In genomic region chr17:75853410-75853809, GRCh38 we compare ENCODE assay signal across 12 cellular contexts. TPM values are rescaled to one million over a fixed set of nuclear protein-coding genes. Genes with fewer than 3 reads are reported as not detected.
DNase-seq lines count a peak whose midpoint lies in the region; ATAC-seq, FAIRE-seq and TF ChIP-seq lines count a peak whose summit lies in the region.
"Had no signal": no experiment of that assay in that cellular context is flagged by ENCODE, and none has a peak within 500 bp of the region (broad histone marks: within the 10 kb centered on the region; RNA-seq: fewer than 3 reads in every experiment).

No MANE protein-coding gene starts in this region.

- H3K4me1 Mint-ChIP-seq in activated CD4-positive, alpha-beta memory T cell treated with anti-CD3 and anti-CD28 coated beads for 36 hours (ENCODE audit: low read depth): peaks cover 28% of the 10 kb centered on the region
- H3K4me1 Mint-ChIP-seq in activated CD4-positive, alpha-beta memory T cell treated with anti-CD3 and anti-CD28 coated beads, Interleukin-2, amount 10 ng/mL, durations not matched to agents 7 days and 5 days: peaks cover 38% of the 10 kb centered on the region
- H3K4me1 Mint-ChIP-seq in astrocyte (ENCODE audit: low read depth, unreplicated experiment): peaks cover 8% of the 10 kb centered on the region

- H3K9me3 Mint-ChIP-seq in activated CD4-positive, alpha-beta memory T cell treated with anti-CD3 and anti-CD28 coated beads for 36 hours: no peaks in the 10 kb centered on the region
- no peaks in the 10 kb centered on the region for H3K9me3 Mint-ChIP-seq in activated CD4-positive, alpha-beta memory T cell treated with anti-CD3 and anti-CD28 coated beads, Interleukin-2, amount 10 ng/mL, durations not matched to agents 7 days and 5 days
- H3K9me3 Mint-ChIP-seq in astrocyte (ENCODE audit: unreplicated experiment): no peaks in the 10 kb centered on the region

- peak overlapping the region; percentile 82 for H3K9ac ChIP-seq in astrocyte (ENCODE audit: low read length)
- H3K9ac ChIP-seq in subcutaneous abdominal adipose tissue (ENCODE audit: low read length in 5 of 5): peak overlapping the region; percentile 7 to 71 (median 51)

- H3K4me2 ChIP-seq in astrocyte (ENCODE audit: low read length): peak overlapping the region; percentile 94

- H3K27me3 Mint-ChIP-seq in activated CD4-positive, alpha-beta memory T cell treated with anti-CD3 and anti-CD28 coated beads for 36 hours: no peaks in the 10 kb centered on the region
- no peaks in the 10 kb centered on the region for H3K27me3 Mint-ChIP-seq in activated CD4-positive, alpha-beta memory T cell treated with anti-CD3 and anti-CD28 coated beads, Interleukin-2, amount 10 ng/mL, durations not matched to agents 7 days and 5 days
- no peaks in the 10 kb centered on the region for H3K27me3 Mint-ChIP-seq in astrocyte (ENCODE audit: low read depth, unreplicated experiment)

- intact Hi-C loops in activated CD4-positive, alpha-beta memory T cell treated with anti-CD3 and anti-CD28 coated beads for 36 hours (cut with micrococcal nuclease): no loop called here
- intact Hi-C loops in left lung (cut with DNase I): no loop called here

- H3K4me3 Mint-ChIP-seq in activated CD4-positive, alpha-beta memory T cell treated with anti-CD3 and anti-CD28 coated beads for 36 hours: no peak overlapping the region
- no peak overlapping the region for H3K4me3 Mint-ChIP-seq in activated CD4-positive, alpha-beta memory T cell treated with anti-CD3 and anti-CD28 coated beads, Interleukin-2, amount 10 ng/mL, durations not matched to agents 7 days and 5 days
- H3K4me3 Mint-ChIP-seq in astrocyte (ENCODE audit: unreplicated experiment): no peak overlapping the region

- no peaks in the 10 kb centered on the region for H3K9me3 ChIP-seq in astrocyte (ENCODE audit: insufficient read depth, low read depth, low read length)
- no peaks in the 10 kb centered on the region for H3K9me3 ChIP-seq in left lung
- no peaks in the 10 kb centered on the region for H3K9me3 ChIP-seq in subcutaneous abdominal adipose tissue (ENCODE audit: control insufficient read depth in 5 of 5, low read length in 5 of 5)
- H3K9me3 ChIP-seq: pancreas, thyroid gland had no signal

- FAIRE-seq in astrocyte (lab: Jason Lieb, UNC): no peak
- FAIRE-seq: pancreas had no signal

- H3K79me2 ChIP-seq in astrocyte (ENCODE audit: insufficient read depth, low read length): peaks cover 7% of the 10 kb centered on the region

- CTCF ChIA-PET in activated CD4-positive, alpha-beta memory T cell treated with anti-CD3 and anti-CD28 coated beads for 36 hours (lab: Charles Lee): interaction anchor here (3.1 to 3.5 kb wide), 3 partner anchors 8 to 89 kb away, joined by 12 to 45 read pairs (median 25); partner anchors contain the start of genes GALK1 and UNC13D
- CTCF ChIA-PET in activated CD4-positive, alpha-beta memory T cell treated with anti-CD3 and anti-CD28 coated beads, Interleukin-2, amount 10 ng/mL, durations not matched to agents 7 days and 5 days (lab: Charles Lee): interaction anchor here (0.9 to 8.8 kb wide), 5 partner anchors 8 to 74 kb away, joined by 4 to 85 read pairs (median 10); partner anchors contain the start of genes TRIM65 and UNC13D

- peak overlapping the region; percentile 86 for H3K27ac ChIP-seq in astrocyte (ENCODE audit: low read depth, low read length)
- H3K27ac ChIP-seq in left lung: peak overlapping the region; percentile 95 to 98
- H3K27ac ChIP-seq in subcutaneous abdominal adipose tissue (ENCODE audit: low read depth, low read length): peak overlapping the region; percentile 94

- POLR2A ChIA-PET in activated CD4-positive, alpha-beta memory T cell treated with anti-CD3 and anti-CD28 coated beads for 36 hours (lab: Charles Lee): interaction anchor here (3.2 to 3.3 kb wide), 2 partner anchors 9 to 23 kb away, joined by 17 to 26 read pairs; partner anchors contain the start of gene UNC13D
- POLR2A ChIA-PET in activated CD4-positive, alpha-beta memory T cell treated with anti-CD3 and anti-CD28 coated beads, Interleukin-2, amount 10 ng/mL, durations not matched to agents 7 days and 5 days (lab: Charles Lee): interaction anchor here (1.2 to 10.2 kb wide), 6 partner anchors 8 to 77 kb away, joined by 3 to 221 read pairs (median 55); partner anchors contain the start of genes TRIM47, TRIM65 and UNC13D

- no peak for DNase-seq in activated CD4-positive, alpha-beta memory T cell treated with anti-CD3 and anti-CD28 coated beads for 36 hours
- no peak for DNase-seq in activated CD4-positive, alpha-beta memory T cell treated with anti-CD3 and anti-CD28 coated beads, Interleukin-2, amount 10 ng/mL, durations not matched to agents 7 days and 5 days
- DNase-seq in astrocyte (ENCODE audit: low read depth) (peak; percentile 57), left lung (peak in 1 of 2 donors; percentile 24), NOMO-1 treated with dmso at 0.1 percent for 144 hours (lab: John Stamatoyannopoulos, UW; ENCODE audit: unreplicated experiment) (no peak)
- DNase-seq: effector CD8-positive, alpha-beta T cell; NCI-H187 had no signal

- H3K27me3 ChIP-seq in astrocyte (ENCODE audit: insufficient read depth, low read length) (no peaks in the 10 kb centered on the region), left lung (no peaks in the 10 kb centered on the region), subcutaneous abdominal adipose tissue (ENCODE audit: control insufficient read depth in 5 of 5, insufficient read depth in 4 of 5, low read length in 5 of 5) (peaks cover 0 to 2% (median 0%) of the 10 kb centered on the region in 5 donors)
- H3K27me3 ChIP-seq: pancreas, thyroid gland had no signal

- H4K20me1 ChIP-seq in astrocyte (ENCODE audit: insufficient read depth, low read length): peaks cover under 1% of the 10 kb centered on the region

- peak overlapping the region; percentile 69 for H3K27ac Mint-ChIP-seq in activated CD4-positive, alpha-beta memory T cell treated with anti-CD3 and anti-CD28 coated beads for 36 hours
- H3K27ac Mint-ChIP-seq in activated CD4-positive, alpha-beta memory T cell treated with anti-CD3 and anti-CD28 coated beads, Interleukin-2, amount 10 ng/mL, durations not matched to agents 7 days and 5 days: no peak overlapping the region
- peak overlapping the region; percentile 78 for H3K27ac Mint-ChIP-seq in astrocyte (ENCODE audit: unreplicated experiment)

- peaks cover 5% of the 10 kb centered on the region for H3K36me3 Mint-ChIP-seq in activated CD4-positive, alpha-beta memory T cell treated with anti-CD3 and anti-CD28 coated beads for 36 hours
- peaks cover 22% of the 10 kb centered on the region for H3K36me3 Mint-ChIP-seq in activated CD4-positive, alpha-beta memory T cell treated with anti-CD3 and anti-CD28 coated beads, Interleukin-2, amount 10 ng/mL, durations not matched to agents 7 days and 5 days (ENCODE audit: low read depth)
- H3K36me3 Mint-ChIP-seq in astrocyte (ENCODE audit: low read depth, unreplicated experiment): peaks cover 18% of the 10 kb centered on the region

- ATAC-seq in left lung: no peak
- ATAC-seq in HG02938 (IDR thresholded peaks at IDR 0.05; ENCODE audit: unreplicated experiment): no peak
- no peak for ATAC-seq in HG03571 (IDR thresholded peaks at IDR 0.05; ENCODE audit: unreplicated experiment)

- H3K4me1 ChIP-seq in astrocyte (ENCODE audit: insufficient read depth, low read length): peaks cover 37% of the 10 kb centered on the region
- H3K4me1 ChIP-seq in left lung: peaks cover 13 to 71% of the 10 kb centered on the region in 2 donors
- H3K4me1 ChIP-seq in subcutaneous abdominal adipose tissue (ENCODE audit: control insufficient read depth in 5 of 5, insufficient read depth in 5 of 5, low read length in 5 of 5): peaks cover 23 to 62% (median 57%) of the 10 kb centered on the region in 5 donors

- peaks cover 7% of the 10 kb centered on the region for H3K36me3 ChIP-seq in astrocyte (ENCODE audit: insufficient read depth, low read length)
- peaks cover 2 to 45% of the 10 kb centered on the region in 2 donors for H3K36me3 ChIP-seq in left lung
- H3K36me3 ChIP-seq in subcutaneous abdominal adipose tissue (ENCODE audit: control insufficient read depth in 5 of 5, insufficient read depth in 5 of 5, low read length in 5 of 5): peaks cover 0 to 32% (median 28%) of the 10 kb centered on the region in 5 donors

- H2AFZ ChIP-seq in astrocyte (ENCODE audit: low read depth, low read length): no peak overlapping the region

- TF ChIP-seq CTCF in astrocyte (IDR thresholded peaks at IDR 0.05; ENCODE audit: insufficient read depth, low read depth, low read length): no peak
- TF ChIP-seq CTCF in left lung (IDR thresholded peaks at IDR 0.05): no peak

- H3K4me3 ChIP-seq in astrocyte (ENCODE audit: insufficient read depth, low read depth, low read length): no peak overlapping the region
- H3K4me3 ChIP-seq in left lung: peak overlapping the region in 1 of 2 donors; percentile 79
- no peak overlapping the region for H3K4me3 ChIP-seq in subcutaneous abdominal adipose tissue (ENCODE audit: low read depth in 1 of 5, low read length in 5 of 5)

RNA-seq across cellular contexts. Expression of gene WBP2, which starts 1.7 kb away (rescaled TPM):
- 10 to 100 TPM; 79.1 to 80.6 TPM for total RNA-seq in activated CD4-positive, alpha-beta memory T cell treated with anti-CD3 and anti-CD28 coated beads for 36 hours
- 100 to 1,000 TPM; 107 to 114 TPM for total RNA-seq in activated CD4-positive, alpha-beta memory T cell treated with anti-CD3 and anti-CD28 coated beads, Interleukin-2, amount 10 ng/mL, durations not matched to agents 7 days and 5 days
- 65.6 and 72.6 TPM in 2 replicates for total RNA-seq in astrocyte
- 100 to 1,000 TPM; 119 to 132 TPM for total RNA-seq in left lung

RNA-seq across cellular contexts. Expression of gene UNC13D, which starts 9.2 kb away (rescaled TPM):
- total RNA-seq in activated CD4-positive, alpha-beta memory T cell treated with anti-CD3 and anti-CD28 coated beads for 36 hours: 100 to 1,000 TPM; 135 to 139 TPM
- total RNA-seq in activated CD4-positive, alpha-beta memory T cell treated with anti-CD3 and anti-CD28 coated beads, Interleukin-2, amount 10 ng/mL, durations not matched to agents 7 days and 5 days: 100 to 1,000 TPM; 179 to 190 TPM
- total RNA-seq in astrocyte: 2.5 and 2.7 TPM in 2 replicates
- 10 to 100 TPM; 60.5 to 91.4 TPM for total RNA-seq in left lung

RNA-seq across cellular contexts. Expression of gene TRIM47, which starts 25.0 kb away (rescaled TPM):
- total RNA-seq in activated CD4-positive, alpha-beta memory T cell treated with anti-CD3 and anti-CD28 coated beads for 36 hours: 10 to 100 TPM; 18.5 to 19.5 TPM
- total RNA-seq in activated CD4-positive, alpha-beta memory T cell treated with anti-CD3 and anti-CD28 coated beads, Interleukin-2, amount 10 ng/mL, durations not matched to agents 7 days and 5 days: 10 to 100 TPM; 31.9 to 33.8 TPM
- 5.6 and 5.9 TPM in 2 replicates for total RNA-seq in astrocyte
- total RNA-seq in left lung: 10 to 100 TPM; 43.0 to 63.8 TPM

RNA-seq across cellular contexts. Expression of gene TRIM65, which starts 43.3 kb away (rescaled TPM):
- 10 to 100 TPM; 27.5 to 28.2 TPM for total RNA-seq in activated CD4-positive, alpha-beta memory T cell treated with anti-CD3 and anti-CD28 coated beads for 36 hours
- total RNA-seq in activated CD4-positive, alpha-beta memory T cell treated with anti-CD3 and anti-CD28 coated beads, Interleukin-2, amount 10 ng/mL, durations not matched to agents 7 days and 5 days: 10 to 100 TPM; 24.9 to 26.1 TPM
- total RNA-seq in astrocyte (15.4 and 20.1 TPM in 2 replicates), left lung (10 to 100 TPM; 26.3 to 35.1 TPM)

RNA-seq across cellular contexts. Expression of gene MRPL38, which starts 51.3 kb away (rescaled TPM):
- 100 to 1,000 TPM; 108 TPM for total RNA-seq in activated CD4-positive, alpha-beta memory T cell treated with anti-CD3 and anti-CD28 coated beads for 36 hours
- 10 to 100 TPM; 79.9 to 85.0 TPM for total RNA-seq in activated CD4-positive, alpha-beta memory T cell treated with anti-CD3 and anti-CD28 coated beads, Interleukin-2, amount 10 ng/mL, durations not matched to agents 7 days and 5 days
- 58.9 and 65.6 TPM in 2 replicates for total RNA-seq in astrocyte
- total RNA-seq in left lung: 10 to 100 TPM; 80.5 to 81.8 TPM

Comparison
In these comparisons a context has a peak if more than half of its experiments do, and no peak if none do; other contexts are left out.
1. RNA of gene UNC13D, which starts 9.2 kb away (total RNA-seq): 179 to 190 TPM in activated CD4-positive, alpha-beta memory T cell treated with anti-CD3 and anti-CD28 coated beads, Interleukin-2, amount 10 ng/mL, durations not matched to agents 7 days and 5 days, 135 to 139 TPM in activated CD4-positive, alpha-beta memory T cell treated with anti-CD3 and anti-CD28 coated beads for 36 hours and 60.5 to 91.4 TPM in left lung; 2.5 to 2.7 TPM in astrocyte; every median in the first group is over 10 times any median in the second.
2. Peak in every context shown above with its lines, with median percentiles within 50 percentile points of each other: H3K27ac ChIP-seq.